38 cellular contexts compared by ENCODE assay signal in the genomic region with DNA sequence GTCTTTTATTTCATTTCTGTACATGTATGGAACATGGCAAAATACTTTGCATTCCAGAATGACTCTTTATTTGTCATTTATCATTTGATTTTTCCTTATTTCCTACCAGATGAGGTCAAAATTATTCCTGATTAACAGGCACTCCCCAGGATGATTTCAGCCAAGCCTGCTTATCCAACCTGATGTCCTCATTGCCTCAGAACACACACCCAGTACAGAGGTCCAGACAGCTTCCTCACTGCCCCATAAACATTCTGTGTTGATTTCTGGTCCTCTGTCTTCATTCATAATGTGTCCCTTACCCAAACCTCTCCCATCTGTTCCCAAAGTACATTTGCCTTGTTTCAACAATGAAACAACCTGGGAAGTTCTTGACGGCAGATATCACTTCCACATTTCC.
"Had no signal": no experiment of that assay in that cellular context is flagged by ENCODE, and none has a peak within 500 bp of the region (broad histone marks: within the 10 kb centered on the region; RNA-seq: fewer than 3 reads in every experiment).

No MANE protein-coding gene starts in this region.

- ATAC-seq: activated CD8-positive, alpha-beta memory T cell treated with anti-CD3 and anti-CD28 coated beads, Interleukin-2, amount 10 ng/mL, durations not matched to agents 7 days and 5 days; activated CD8-positive, alpha-beta T cell treated with anti-CD3 and anti-CD28 coated beads, Interleukin-2, amount 10 ng/mL, durations not matched to agents 7 days and 5 days; activated naive CD8-positive, alpha-beta T cell treated with anti-CD3 and anti-CD28 coated beads, Interleukin-2, amount 50 U/mL, for 24 hours; activated T-cell treated with anti-CD3 and anti-CD28 coated beads, Interleukin-2, amount 50 U/mL, for 4 hours; activated T-cell treated with anti-CD3 and anti-CD28 coated beads, Interleukin-2, amount 50 U/mL, for 72 hours; activated T-helper 17 cell treated with anti-CD3 and anti-CD28 coated beads, Interleukin-2, amount 50 U/mL, for 72 hours had no signal

- H3K27me3 ChIP-seq: ascending aorta, cardiac muscle cell had no signal

- H3K27ac Mint-ChIP-seq: activated B cell treated with CpG ODN at 0.5 μM for 24 hours; activated CD4-positive, alpha-beta memory T cell treated with anti-CD3 and anti-CD28 coated beads for 36 hours; activated CD4-positive, alpha-beta T cell treated with anti-CD3 and anti-CD28 coated beads, Interleukin-2, amount 10 ng/mL, durations not matched to agents 24 days and 14 days; activated CD8-positive, alpha-beta memory T cell treated with anti-CD3 and anti-CD28 coated beads, Interleukin-2, amount 10 ng/mL, durations not matched to agents 7 days and 5 days; activated CD8-positive, alpha-beta T cell treated with anti-CD3 and anti-CD28 coated beads, Interleukin-2, amount 10 ng/mL, durations not matched to agents 7 days and 5 days; activated naive CD4-positive, alpha-beta T cell treated with anti-CD3 and anti-CD28 coated beads, Interleukin-2, amount 10 ng/mL, durations not matched to agents 7 days and 5 days; activated naive CD4-positive, alpha-beta T cell treated with anti-CD3 and anti-CD28 coated beads, Interleukin-2, amount 50 U/mL, for 24 hours; activated naive CD8-positive, alpha-beta T cell; activated naive CD8-positive, alpha-beta T cell treated with anti-CD3 and anti-CD28 coated beads, Interleukin-2, amount 10 ng/mL, durations not matched to agents 7 days and 5 days; activated naive CD8-positive, alpha-beta T cell treated with anti-CD3 and anti-CD28 coated beads, Interleukin-2, amount 50 U/mL, for 24 hours; activated T-cell treated with anti-CD3 and anti-CD28 coated beads, Interleukin-2, amount 50 U/mL, for 72 hours; activated T-helper 1 cell treated with anti-CD3 and anti-CD28 coated beads, Interleukin-12 subunit alpha, Interleukin-12 subunit beta, Interleukin-2, Interleukin-4 antibody, amounts not matched to agents 30 ng/mL and 10 ng/mL and 1 ng/mL, durations not matched to agents 14 hours and 24 hours and 36 hours; activated T-helper 17 cell treated with anti-CD3 and anti-CD28 coated beads, Interleukin-2, amount 50 U/mL, for 72 hours; brain; T-helper 1 cell treated with Interleukin-12 subunit alpha and Interleukin-12 subunit beta and Interleukin-4 antibody, amounts not matched to agents 30 μg/mL and 1 μg/mL, for 36 hours; T-helper 2 cell treated with Interferon-gamma antibody and Interleukin-4, amounts not matched to agents 5 μg/mL and 100 μg/mL, for 36 hours had no signal

- H3K36me3 ChIP-seq: ascending aorta, cardiac muscle cell had no signal

- H3K36me3 Mint-ChIP-seq: activated CD8-positive, alpha-beta memory T cell treated with anti-CD3 and anti-CD28 coated beads, Interleukin-2, amount 10 ng/mL, durations not matched to agents 7 days and 5 days; activated naive CD4-positive, alpha-beta T cell treated with anti-CD3 and anti-CD28 coated beads, Interleukin-2, amount 10 ng/mL, durations not matched to agents 7 days and 5 days; activated naive CD8-positive, alpha-beta T cell; activated naive CD8-positive, alpha-beta T cell treated with anti-CD3 and anti-CD28 coated beads, Interleukin-2, amount 10 ng/mL, durations not matched to agents 7 days and 5 days; brain had no signal

- H3K4me3 ChIP-seq: ascending aorta, cardiac muscle cell had no signal

- DNase-seq: activated B cell treated with CpG ODN at 0.5 μM for 24 hours; activated CD4-positive, alpha-beta memory T cell treated with anti-CD3 and anti-CD28 coated beads for 36 hours; activated CD4-positive, alpha-beta T cell treated with anti-CD3 and anti-CD28 coated beads for 4 hours; activated CD4-positive, alpha-beta T cell treated with anti-CD3 and anti-CD28 coated beads, Interleukin-2, amount 10 ng/mL, durations not matched to agents 24 days and 14 days; activated CD4-positive, alpha-beta T cell treated with anti-CD3 and anti-CD28 coated beads, Interleukin-2, amount 50 U/mL, for 1 hour; activated CD4-positive, alpha-beta T cell treated with anti-CD3 and anti-CD28 coated beads, Interleukin-2, amount 50 U/mL, for 4 hours; activated CD4-positive, CD25-positive, alpha-beta regulatory T cell treated with anti-CD3 and anti-CD28 coated beads, Interleukin-2, amount 50 U/mL, for 72 hours; activated CD8-positive, alpha-beta memory T cell treated with anti-CD3 and anti-CD28 coated beads for 24 hours; activated CD8-positive, alpha-beta memory T cell treated with anti-CD3 and anti-CD28 coated beads, Interleukin-2, amount 10 ng/mL, durations not matched to agents 7 days and 5 days; activated CD8-positive, alpha-beta memory T cell treated with anti-CD3 and anti-CD28 coated beads, Interleukin-2, amount 50 U/mL, for 48 hours; activated CD8-positive, alpha-beta T cell treated with anti-CD3 and anti-CD28 coated beads, Interleukin-2, amount 10 ng/mL, durations not matched to agents 7 days and 5 days; activated effector memory CD4-positive, alpha-beta T cell treated with anti-CD3 and anti-CD28 coated beads, Interleukin-2, amount 50 U/mL, for 16 hours; activated naive CD4-positive, alpha-beta T cell treated with anti-CD3 and anti-CD28 coated beads, Interleukin-2, amount 10 ng/mL, durations not matched to agents 7 days and 5 days; activated naive CD4-positive, alpha-beta T cell treated with Interleukin-2 at 50 U/mL for 16 hours; activated naive CD8-positive, alpha-beta T cell treated with anti-CD3 and anti-CD28 coated beads, Interleukin-2, amount 10 ng/mL, durations not matched to agents 7 days and 5 days; activated naive CD8-positive, alpha-beta T cell treated with anti-CD3 and anti-CD28 coated beads, Interleukin-2, amount 50 U/mL, for 24 hours; activated T-cell treated with anti-CD3 and anti-CD28 coated beads, Interleukin-2, amount 50 U/mL, for 4 hours; activated T-cell treated with anti-CD3 and anti-CD28 coated beads, Interleukin-2, amount 50 U/mL, for 72 hours; amygdala; anterior cingulate cortex; caudate nucleus; cerebellar nuclear complex; T-helper 1 cell; T-helper 2 cell; T-helper 9 cell had no signal

- FAIRE-seq: bronchial epithelial cell, TTC549 had no signal

- H3K27ac ChIP-seq: ascending aorta, cardiac muscle cell, VCaP had no signal

- H3K4me1 ChIP-seq: ascending aorta had no signal

- H3K4me1 Mint-ChIP-seq: activated CD4-positive, alpha-beta T cell treated with anti-CD3 and anti-CD28 coated beads, Interleukin-2, amount 10 ng/mL, durations not matched to agents 24 days and 14 days; activated CD8-positive, alpha-beta memory T cell treated with anti-CD3 and anti-CD28 coated beads, Interleukin-2, amount 10 ng/mL, durations not matched to agents 7 days and 5 days; activated naive CD4-positive, alpha-beta T cell treated with anti-CD3 and anti-CD28 coated beads, Interleukin-2, amount 50 U/mL, for 24 hours; activated naive CD8-positive, alpha-beta T cell treated with anti-CD3 and anti-CD28 coated beads, Interleukin-2, amount 10 ng/mL, durations not matched to agents 7 days and 5 days; activated naive CD8-positive, alpha-beta T cell treated with anti-CD3 and anti-CD28 coated beads, Interleukin-2, amount 50 U/mL, for 24 hours; activated T-helper 17 cell treated with anti-CD3 and anti-CD28 coated beads, Interleukin-2, amount 50 U/mL, for 72 hours; brain; central memory CD8-positive, alpha-beta T cell had no signal

- H3K4me3 Mint-ChIP-seq: activated B cell treated with CpG ODN at 0.5 μM for 24 hours; activated CD4-positive, alpha-beta memory T cell treated with anti-CD3 and anti-CD28 coated beads for 36 hours; activated CD4-positive, alpha-beta T cell treated with anti-CD3 and anti-CD28 coated beads, Interleukin-2, amount 10 ng/mL, durations not matched to agents 24 days and 14 days; activated CD8-positive, alpha-beta memory T cell treated with anti-CD3 and anti-CD28 coated beads, Interleukin-2, amount 10 ng/mL, durations not matched to agents 7 days and 5 days; activated CD8-positive, alpha-beta T cell treated with anti-CD3 and anti-CD28 coated beads, Interleukin-2, amount 10 ng/mL, durations not matched to agents 7 days and 5 days; activated naive CD4-positive, alpha-beta T cell treated with anti-CD3 and anti-CD28 coated beads, Interleukin-2, amount 10 ng/mL, durations not matched to agents 7 days and 5 days; activated naive CD4-positive, alpha-beta T cell treated with anti-CD3 and anti-CD28 coated beads, Interleukin-2, amount 50 U/mL, for 24 hours; activated naive CD8-positive, alpha-beta T cell; activated naive CD8-positive, alpha-beta T cell treated with anti-CD3 and anti-CD28 coated beads, Interleukin-2, amount 10 ng/mL, durations not matched to agents 7 days and 5 days; activated naive CD8-positive, alpha-beta T cell treated with anti-CD3 and anti-CD28 coated beads, Interleukin-2, amount 50 U/mL, for 24 hours; activated T-cell treated with anti-CD3 and anti-CD28 coated beads, Interleukin-2, amount 50 U/mL, for 4 hours; activated T-cell treated with anti-CD3 and anti-CD28 coated beads, Interleukin-2, amount 50 U/mL, for 72 hours; activated T-helper 1 cell treated with anti-CD3 and anti-CD28 coated beads, Interleukin-12 subunit alpha, Interleukin-12 subunit beta, Interleukin-2, Interleukin-4 antibody, amounts not matched to agents 30 ng/mL and 10 ng/mL and 1 ng/mL, durations not matched to agents 14 hours and 24 hours and 36 hours; activated T-helper 17 cell treated with anti-CD3 and anti-CD28 coated beads, Interleukin-2, amount 50 U/mL, for 72 hours; brain; central memory CD8-positive, alpha-beta T cell; T-helper 1 cell treated with Interleukin-12 subunit alpha and Interleukin-12 subunit beta and Interleukin-4 antibody, amounts not matched to agents 30 μg/mL and 1 μg/mL, for 36 hours; T-helper 2 cell treated with Interferon-gamma antibody and Interleukin-4, amounts not matched to agents 5 μg/mL and 100 μg/mL, for 36 hours had no signal

- H3K27me3 Mint-ChIP-seq: activated B cell treated with CpG ODN at 0.5 μM for 24 hours; activated CD4-positive, alpha-beta memory T cell treated with anti-CD3 and anti-CD28 coated beads for 36 hours; activated CD4-positive, alpha-beta T cell treated with anti-CD3 and anti-CD28 coated beads, Interleukin-2, amount 10 ng/mL, durations not matched to agents 24 days and 14 days; activated CD8-positive, alpha-beta memory T cell treated with anti-CD3 and anti-CD28 coated beads, Interleukin-2, amount 10 ng/mL, durations not matched to agents 7 days and 5 days; activated naive CD4-positive, alpha-beta T cell treated with anti-CD3 and anti-CD28 coated beads, Interleukin-2, amount 10 ng/mL, durations not matched to agents 7 days and 5 days; activated naive CD4-positive, alpha-beta T cell treated with anti-CD3 and anti-CD28 coated beads, Interleukin-2, amount 50 U/mL, for 24 hours; activated naive CD8-positive, alpha-beta T cell; activated naive CD8-positive, alpha-beta T cell treated with anti-CD3 and anti-CD28 coated beads, Interleukin-2, amount 10 ng/mL, durations not matched to agents 7 days and 5 days; activated T-helper 17 cell treated with anti-CD3 and anti-CD28 coated beads, Interleukin-2, amount 50 U/mL, for 72 hours; central memory CD8-positive, alpha-beta T cell had no signal
